In genomic region chr11:23021287-23021863, GRCh38 we compare ENCODE assay signal across 9 cellular contexts.
DNase-seq lines count a peak whose midpoint lies in the region; ATAC-seq, FAIRE-seq and TF ChIP-seq lines count a peak whose summit lies in the region.
"Had no signal": no experiment of that assay in that cellular context is flagged by ENCODE, and none has a peak within 500 bp of the region (broad histone marks: within the 10 kb centered on the region; RNA-seq: fewer than 3 reads in every experiment).

No MANE protein-coding gene starts in this region.

- H3K4me1 ChIP-seq in NT2/D1 (ENCODE audit: insufficient read depth, insufficient read length), result no peaks in the 10 kb centered on the region
- H3K4me1 ChIP-seq in prostate gland (replicated peaks), result no peaks in the 10 kb centered on the region

- CTCF ChIA-PET in AG04449 (lab: Yijun Ruan, JAX), result interaction anchor here (1.0 to 3.7 kb wide), 23 partner anchors 15 to 1485 kb away, joined by 3 to 16 read pairs (median 4); no protein-coding TSS in a partner anchor

- TF ChIP-seq CTCF in AG04449 (IDR thresholded peaks at IDR 0.05; ENCODE audit: insufficient read depth, low read length, missing control alignments), result peak; percentile 65
- TF ChIP-seq CTCF in fibroblast of pulmonary artery (IDR thresholded peaks at IDR 0.05; ENCODE audit: low read length, missing control alignments), result peak; percentile 75
- TF ChIP-seq CTCF in prostate gland (IDR thresholded peaks at IDR 0.05), result peak in 3 of 4 experiments; percentile 37 to 41 (median 38)

- no peak overlapping the region for H3K9ac ChIP-seq in NT2/D1 (ENCODE audit: insufficient read length, low read depth)

- intact Hi-C loops in prostate gland (cut with DNase I), result no loop called here

- H3K36me3 ChIP-seq in NT2/D1 (ENCODE audit: insufficient read depth, insufficient read length, low read length) (no peaks in the 10 kb centered on the region), prostate gland (no peaks in the 10 kb centered on the region)

- POLR2A ChIA-PET in AG04449 (lab: Yijun Ruan, JAX), result no interaction called here

- WGBS in prostate gland, result 37% methylated on average over 4 of the region's 4 CpGs

- H3K27me3 ChIP-seq in NT2/D1 (ENCODE audit: insufficient read depth, insufficient read length) (no peaks in the 10 kb centered on the region), prostate gland (replicated peaks; ENCODE audit: insufficient read depth) (no peaks in the 10 kb centered on the region)

- no peaks in the 10 kb centered on the region for H3K9me3 ChIP-seq in NT2/D1 (ENCODE audit: insufficient read depth, low read length)
- H3K9me3 ChIP-seq in prostate gland, result no peaks in the 10 kb centered on the region

- DNase-seq in AG04449 (ENCODE audit: low read depth, low spot score) (no peak), GM12891 (ENCODE audit: insufficient read length, low spot score) (peak; percentile 8), NT2/D1 (ENCODE audit: low read depth, low spot score) (peak; percentile 11), fibroblast of pulmonary artery (ENCODE audit: low read depth) (peak; percentile 47), prostate gland (ENCODE audit: low spot score) (no peak), SIG-M5 treated with dmso at 0.1 percent for 504 hours (lab: John Stamatoyannopoulos, UW; ENCODE audit: unreplicated experiment) (no peak)
- DNase-seq in activated CD4-positive, alpha-beta T cell treated with anti-CD3 and anti-CD28 coated beads, Interleukin-2, amount 50 U/mL, for 1 hour, result no peak

- H3K4me3 ChIP-seq in AG04449 (ENCODE audit: low read depth, low read length), result no peak overlapping the region
- H3K4me3 ChIP-seq in NT2/D1 (ENCODE audit: insufficient read length, low read depth), result no peak overlapping the region
- no peak overlapping the region for H3K4me3 ChIP-seq in fibroblast of pulmonary artery (replicated peaks; ENCODE audit: low read depth, low read length)
- H3K4me3 ChIP-seq in prostate gland, result no peak overlapping the region

- ATAC-seq in HG02884 (IDR thresholded peaks at IDR 0.05; ENCODE audit: unreplicated experiment), result peak; percentile 43

- TF ChIP-seq POLR2A in GM12891 (IDR thresholded peaks at IDR 0.05; ENCODE audit: low read depth, low read length) (no peak), prostate gland (IDR thresholded peaks at IDR 0.05) (no peak)

- FAIRE-seq in GM12891 (lab: Jason Lieb, UNC), result peak; percentile 52

- no peak overlapping the region for H3K27ac ChIP-seq in prostate gland
- H3K27ac ChIP-seq: epithelial cell of prostate had no signal

TF ChIP-seq in GM12891, 5 proteins besides CTCF, POLR2A, EP300 and RAD21:
- no peak for TF ChIP-seq TAF1 (IDR thresholded peaks at IDR 0.05; ENCODE audit: low read depth, low read length)
- no peak for TF ChIP-seq SPI1 (IDR thresholded peaks at IDR 0.05; ENCODE audit: low read depth, low read length)
- no peak for TF ChIP-seq PAX5 (IDR thresholded peaks at IDR 0.05; ENCODE audit: insufficient read depth, low read length, severe bottlenecking)
- no peak for TF ChIP-seq POU2F2 (IDR thresholded peaks at IDR 0.05; ENCODE audit: low read depth, low read length)
- TF ChIP-seq POLR2AphosphoS5 (IDR thresholded peaks at IDR 0.05; ENCODE audit: low read depth, low read length), result no peak

Comparison
In these comparisons a context has a peak if more than half of its experiments do, and no peak if none do; other contexts are left out.
1. DNase-seq: peak in GM12891 (single experiment), NT2/D1 (single experiment) and fibroblast of pulmonary artery (single experiment); none in AG04449 (single experiment), prostate gland (single experiment), activated CD4-positive, alpha-beta T cell treated with anti-CD3 and anti-CD28 coated beads, Interleukin-2, amount 50 U/mL, for 1 hour (single experiment) and SIG-M5 treated with dmso at 0.1 percent for 504 hours (single experiment).
2. Peak in every context shown above with its lines, with median percentiles within 50 percentile points of each other: CTCF ChIP-seq.